In the genomic region with DNA sequence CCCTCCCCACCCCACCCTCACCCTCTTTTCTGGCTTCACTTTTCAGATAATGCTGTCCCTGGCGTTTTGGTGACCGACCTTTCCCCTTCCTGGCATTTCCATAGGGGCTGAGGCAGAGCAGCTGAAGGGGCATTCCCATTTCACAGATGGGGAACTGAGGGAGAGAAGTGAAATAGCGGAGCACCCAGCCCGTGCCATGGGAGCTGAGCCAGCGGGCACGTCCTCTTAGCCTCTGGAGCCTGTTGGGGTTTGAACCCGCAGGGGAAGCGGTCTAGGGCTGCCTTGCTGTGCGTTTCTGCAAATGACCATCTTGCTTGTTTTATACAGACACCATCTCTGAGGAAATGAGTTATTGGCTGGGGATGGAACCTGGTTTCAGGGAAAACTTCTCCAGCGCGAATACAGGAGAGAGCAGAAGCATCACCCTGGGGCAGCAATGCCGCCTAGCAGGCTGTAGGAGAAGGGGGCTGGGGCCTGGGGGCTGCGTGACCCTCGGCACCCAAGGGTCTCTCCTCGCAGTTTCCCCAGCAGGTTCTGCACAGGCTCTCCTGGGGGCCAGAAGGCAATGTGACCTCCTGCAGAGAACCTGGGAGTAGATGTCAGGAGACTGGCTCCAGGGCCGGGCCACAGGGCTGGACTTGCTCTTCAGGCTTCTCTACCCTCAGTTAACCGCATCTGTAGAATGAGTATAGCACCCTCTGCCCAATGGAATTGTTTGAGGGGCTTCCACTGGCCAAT, we compare ENCODE assay signal across 8 cellular contexts. TPM values are rescaled to one million over a fixed set of nuclear protein-coding genes. Genes with fewer than 3 reads are reported as not detected.
DNase-seq lines count a peak whose midpoint lies in the region; ATAC-seq and TF ChIP-seq lines count a peak whose summit lies in the region.

No MANE protein-coding gene starts in this region.

- WGBS in SK-N-SH (ENCODE audit: low lambda C conversion rate): 63% methylated on average over 17 of the region's 17 CpGs

- H3K27me3 Mint-ChIP-seq in activated CD4-positive, alpha-beta memory T cell treated with anti-CD3 and anti-CD28 coated beads, Interleukin-2, amount 10 ng/mL, durations not matched to agents 7 days and 5 days: peaks cover 14% of the 10 kb centered on the region

- no peaks in the 10 kb centered on the region for H3K9me3 ChIP-seq in SK-N-SH

- no peak; the same call in 2 of the 3 replicates for ATAC-seq in SK-N-SH treated with all-trans-retinoic acid at 6 μM for 48 hours
- no peak for ATAC-seq in left ventricle myocardium superior
- ATAC-seq in GM19455 (IDR thresholded peaks at IDR 0.05; ENCODE audit: unreplicated experiment): no peak

- H3K9me3 Mint-ChIP-seq in activated CD4-positive, alpha-beta memory T cell treated with anti-CD3 and anti-CD28 coated beads, Interleukin-2, amount 10 ng/mL, durations not matched to agents 7 days and 5 days: no peaks in the 10 kb centered on the region

- peaks cover 0 to 8% of the 10 kb centered on the region in 2 experiments for H3K36me3 ChIP-seq in SK-N-SH (replicated peaks in 1 of 2; ENCODE audit: control insufficient read depth in 1 of 2, insufficient read depth in 2 of 2, low read length in 1 of 2)

- H3F3A ChIP-seq in SK-N-SH (replicated peaks; ENCODE audit: insufficient read depth): peaks cover 7% of the 10 kb centered on the region

- POLR2A ChIA-PET in SK-N-SH (lab: Yijun Ruan, JAX): no interaction called here
- POLR2A ChIA-PET in activated CD4-positive, alpha-beta memory T cell treated with anti-CD3 and anti-CD28 coated beads, Interleukin-2, amount 10 ng/mL, durations not matched to agents 7 days and 5 days (lab: Charles Lee): interaction anchor here (1.1 to 4.1 kb wide), 9 partner anchors 12 to 126 kb away, joined by 3 to 57 read pairs (median 29); no protein-coding TSS in a partner anchor

- no peak for TF ChIP-seq CTCF in SK-N-SH (IDR thresholded peaks at IDR 0.05)

- H3K4me2 ChIP-seq in SK-N-SH: peak overlapping the region; percentile 83

- peaks cover 4% of the 10 kb centered on the region; the same call in 1 of the 2 replicates for H4K20me1 ChIP-seq in SK-N-SH (ENCODE audit: insufficient read depth)

- H3K79me2 ChIP-seq in SK-N-SH (ENCODE audit: insufficient read depth): peaks cover 60% of the 10 kb centered on the region

- TF ChIP-seq RAD21 in SK-N-SH (IDR thresholded peaks at IDR 0.05; ENCODE audit: low read length): no peak

- peaks cover 37% of the 10 kb centered on the region for H3K4me1 Mint-ChIP-seq in activated CD4-positive, alpha-beta memory T cell treated with anti-CD3 and anti-CD28 coated beads, Interleukin-2, amount 10 ng/mL, durations not matched to agents 7 days and 5 days

- H3K9me2 ChIP-seq in SK-N-SH: no peaks in the 10 kb centered on the region

- peak overlapping the region; percentile 56; the same call in 1 of the 2 replicates for H2AFZ ChIP-seq in SK-N-SH (ENCODE audit: low read depth)

- peaks cover 38% of the 10 kb centered on the region for H3K36me3 Mint-ChIP-seq in activated CD4-positive, alpha-beta memory T cell treated with anti-CD3 and anti-CD28 coated beads, Interleukin-2, amount 10 ng/mL, durations not matched to agents 7 days and 5 days (ENCODE audit: low read depth)

- H3K4me3 ChIP-seq in SK-N-SH (ENCODE audit: low read depth in 2 of 2, low read length in 1 of 2) (peak overlapping the region; percentile 70 to 76), skin epidermis (peak overlapping the region; percentile 65 to 95 (median 77))

- CTCF ChIA-PET in SK-N-SH (lab: Yijun Ruan, JAX): interaction anchor here (1.0 to 1.8 kb wide), 3 partner anchors 47 to 127 kb away, joined by 4 to 6 read pairs (median 4); no protein-coding TSS in a partner anchor
- CTCF ChIA-PET in activated CD4-positive, alpha-beta memory T cell treated with anti-CD3 and anti-CD28 coated beads, Interleukin-2, amount 10 ng/mL, durations not matched to agents 7 days and 5 days (lab: Charles Lee): interaction anchor here (0.6 to 3.0 kb wide), 8 partner anchors 12 to 900 kb away, joined by 3 to 15 read pairs (median 10); no protein-coding TSS in a partner anchor

- no peak for TF ChIP-seq EP300 in SK-N-SH (IDR thresholded peaks at IDR 0.05; ENCODE audit: borderline replicate concordance in 1 of 2, low read depth in 1 of 2, low read length in 1 of 2)

- H3K4me3 Mint-ChIP-seq in activated CD4-positive, alpha-beta memory T cell treated with anti-CD3 and anti-CD28 coated beads, Interleukin-2, amount 10 ng/mL, durations not matched to agents 7 days and 5 days: peak overlapping the region; percentile 99

- no peaks in the 10 kb centered on the region for H3K27me3 ChIP-seq in SK-N-SH (ENCODE audit: insufficient read depth)

- H3K9ac ChIP-seq in SK-N-SH: peak overlapping the region; percentile 73

- DNase-seq in SK-N-SH (peak; percentile 27), left ventricle myocardium superior (peak; percentile 53), DMS79 (lab: John Stamatoyannopoulos, UW) (no peak), middle frontal gyrus (ENCODE audit: extremely low spot score, low spot score) (no peak)
- peak; percentile 56 for DNase-seq in activated CD4-positive, alpha-beta memory T cell treated with anti-CD3 and anti-CD28 coated beads, Interleukin-2, amount 10 ng/mL, durations not matched to agents 7 days and 5 days

- intact Hi-C loops in left ventricle myocardium superior (cut with micrococcal nuclease): no loop called here

- H3K4me1 ChIP-seq in SK-N-SH (ENCODE audit: control insufficient read depth in 1 of 2, insufficient read depth in 2 of 2, low read depth in 1 of 2, low read length in 1 of 2): peaks cover 11 to 28% of the 10 kb centered on the region in 2 experiments; a peak in 3 of 4 replicates

- H3K27ac ChIP-seq in SK-N-SH (ENCODE audit: low read depth in 2 of 2, low read length in 1 of 2) (peak overlapping the region in 1 of 2 experiments; percentile 41; a peak in 2 of 4 replicates), skin epidermis (peak overlapping the region in 20 of 21 experiments; percentile 73 to 94 (median 86))

- peak overlapping the region; percentile 94 for H3K27ac Mint-ChIP-seq in activated CD4-positive, alpha-beta memory T cell treated with anti-CD3 and anti-CD28 coated beads, Interleukin-2, amount 10 ng/mL, durations not matched to agents 7 days and 5 days

TF ChIP-seq in SK-N-SH, 30 proteins besides CTCF, POLR2A, EP300 and RAD21:
- 0 out of 2 replicates have a peak, but pooled peaks have one; percentile 33 for TF ChIP-seq RCOR1 (IDR thresholded peaks at IDR 0.05; ENCODE audit: low read length)
- no peak for TF ChIP-seq GABPA (IDR thresholded peaks at IDR 0.05; ENCODE audit: low read depth)

TF ChIP-seq in SK-N-SH treated with all-trans-retinoic acid at 6 μM for 48 hours, 23 proteins besides CTCF, POLR2A, EP300 and RAD21:
- no peak for TF ChIP-seq CSDC2 (CRISPR knock-in tag; IDR thresholded peaks at IDR 0.05)
- TF ChIP-seq ZFP30 (CRISPR knock-in tag; IDR thresholded peaks at IDR 0.05): no peak
- no peak for TF ChIP-seq ZC3H10 (CRISPR knock-in tag; IDR thresholded peaks at IDR 0.05)
- TF ChIP-seq ESRRG (CRISPR knock-in tag; IDR thresholded peaks at IDR 0.05): no peak
- TF ChIP-seq, protein P1, sequence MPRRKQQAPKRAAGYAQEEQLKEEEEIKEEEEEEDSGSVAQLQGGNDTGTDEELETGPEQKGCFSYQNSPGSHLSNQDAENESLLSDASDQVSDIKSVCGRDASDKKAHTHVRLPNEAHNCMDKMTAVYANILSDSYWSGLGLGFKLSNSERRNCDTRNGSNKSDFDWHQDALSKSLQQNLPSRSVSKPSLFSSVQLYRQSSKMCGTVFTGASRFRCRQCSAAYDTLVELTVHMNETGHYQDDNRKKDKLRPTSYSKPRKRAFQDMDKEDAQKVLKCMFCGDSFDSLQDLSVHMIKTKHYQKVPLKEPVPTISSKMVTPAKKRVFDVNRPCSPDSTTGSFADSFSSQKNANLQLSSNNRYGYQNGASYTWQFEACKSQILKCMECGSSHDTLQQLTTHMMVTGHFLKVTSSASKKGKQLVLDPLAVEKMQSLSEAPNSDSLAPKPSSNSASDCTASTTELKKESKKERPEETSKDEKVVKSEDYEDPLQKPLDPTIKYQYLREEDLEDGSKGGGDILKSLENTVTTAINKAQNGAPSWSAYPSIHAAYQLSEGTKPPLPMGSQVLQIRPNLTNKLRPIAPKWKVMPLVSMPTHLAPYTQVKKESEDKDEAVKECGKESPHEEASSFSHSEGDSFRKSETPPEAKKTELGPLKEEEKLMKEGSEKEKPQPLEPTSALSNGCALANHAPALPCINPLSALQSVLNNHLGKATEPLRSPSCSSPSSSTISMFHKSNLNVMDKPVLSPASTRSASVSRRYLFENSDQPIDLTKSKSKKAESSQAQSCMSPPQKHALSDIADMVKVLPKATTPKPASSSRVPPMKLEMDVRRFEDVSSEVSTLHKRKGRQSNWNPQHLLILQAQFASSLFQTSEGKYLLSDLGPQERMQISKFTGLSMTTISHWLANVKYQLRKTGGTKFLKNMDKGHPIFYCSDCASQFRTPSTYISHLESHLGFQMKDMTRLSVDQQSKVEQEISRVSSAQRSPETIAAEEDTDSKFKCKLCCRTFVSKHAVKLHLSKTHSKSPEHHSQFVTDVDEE (CRISPR knock-in tag; IDR thresholded peaks at IDR 0.05): no peak
- TF ChIP-seq, protein P2, sequence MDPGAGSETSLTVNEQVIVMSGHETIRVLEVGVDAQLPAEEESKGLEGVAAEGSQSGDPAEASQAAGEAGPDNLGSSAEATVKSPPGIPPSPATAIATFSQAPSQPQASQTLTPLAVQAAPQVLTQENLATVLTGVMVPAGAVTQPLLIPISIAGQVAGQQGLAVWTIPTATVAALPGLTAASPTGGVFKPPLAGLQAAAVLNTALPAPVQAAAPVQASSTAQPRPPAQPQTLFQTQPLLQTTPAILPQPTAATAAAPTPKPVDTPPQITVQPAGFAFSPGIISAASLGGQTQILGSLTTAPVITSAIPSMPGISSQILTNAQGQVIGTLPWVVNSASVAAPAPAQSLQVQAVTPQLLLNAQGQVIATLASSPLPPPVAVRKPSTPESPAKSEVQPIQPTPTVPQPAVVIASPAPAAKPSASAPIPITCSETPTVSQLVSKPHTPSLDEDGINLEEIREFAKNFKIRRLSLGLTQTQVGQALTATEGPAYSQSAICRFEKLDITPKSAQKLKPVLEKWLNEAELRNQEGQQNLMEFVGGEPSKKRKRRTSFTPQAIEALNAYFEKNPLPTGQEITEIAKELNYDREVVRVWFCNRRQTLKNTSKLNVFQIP (CRISPR knock-in tag; IDR thresholded peaks at IDR 0.05; ENCODE audit: borderline replicate concordance, low read depth): no peak

RNA-seq across cellular contexts. Expression of a gene that starts 1.5 kb away (rescaled TPM):
- 4.5 and 4.7 TPM in 2 replicates for polyA plus RNA-seq in SK-N-SH (2012; rRNA removed)
- polyA plus RNA-seq in SK-N-SH (2012; cell fraction: cytosol; rRNA removed): 5.0 and 5.4 TPM in 2 replicates
- polyA plus RNA-seq in SK-N-SH (2012; cell fraction: nucleus; rRNA removed): 5.6 and 8.6 TPM in 2 replicates
- 10 to 100 TPM; 83.0 to 89.1 TPM for total RNA-seq in activated CD4-positive, alpha-beta memory T cell treated with anti-CD3 and anti-CD28 coated beads, Interleukin-2, amount 10 ng/mL, durations not matched to agents 7 days and 5 days
- total RNA-seq in left ventricle myocardium superior: 7.1 TPM

Comparison
In these comparisons a context has a peak if more than half of its experiments do, and no peak if none do; other contexts are left out.
1. DNase-seq: peak in SK-N-SH (single experiment), activated CD4-positive, alpha-beta memory T cell treated with anti-CD3 and anti-CD28 coated beads, Interleukin-2, amount 10 ng/mL, durations not matched to agents 7 days and 5 days (single experiment) and left ventricle myocardium superior (single experiment); none in DMS79 (single experiment) and middle frontal gyrus (single experiment).
2. RNA of a gene that starts 1.5 kb away (total RNA-seq): 83.0 to 89.1 TPM in activated CD4-positive, alpha-beta memory T cell treated with anti-CD3 and anti-CD28 coated beads, Interleukin-2, amount 10 ng/mL, durations not matched to agents 7 days and 5 days; 7.1 TPM in left ventricle myocardium superior (single experiment); every median in the first group is over 10 times any median in the second.